Comparison of ENCODE assay signal across 8 cellular contexts in genomic region chr3:198167339-198168039, GRCh38.
DNase-seq lines count a peak whose midpoint lies in the region; ATAC-seq and TF ChIP-seq lines count a peak whose summit lies in the region.
"Not testable (repeated sequence)": the region's sequence is repeated elsewhere in the genome, so short reads cannot be mapped to it uniquely, and the experiment has no call there.

No MANE protein-coding gene starts in this region.

- H3K27ac ChIP-seq in mesendoderm (ENCODE audit: low read depth, low read length); thoracic aorta: not testable (repeated sequence)

- not testable (repeated sequence) for H3K4me1 ChIP-seq in mesendoderm (ENCODE audit: control insufficient read depth, low read depth, low read length); thoracic aorta (ENCODE audit: control insufficient read depth in 1 of 2, low read depth in 2 of 2)

- not testable (repeated sequence) for H3K36me3 ChIP-seq in mesendoderm (ENCODE audit: control insufficient read depth, insufficient read depth, low read length); thoracic aorta

- not testable (repeated sequence) for H3K56ac ChIP-seq in mesendoderm (ENCODE audit: low read length)

- not testable (repeated sequence) for H2BK15ac ChIP-seq in mesendoderm (replicated peaks; ENCODE audit: low read depth)

- not testable (repeated sequence) for H3K9me3 ChIP-seq in thoracic aorta

- TF ChIP-seq POLR2A in NB4 (IDR thresholded peaks at IDR 0.05; ENCODE audit: extremely low read depth, insufficient read length), result not testable (repeated sequence)

- not testable (repeated sequence) for ATAC-seq in thoracic aorta (ENCODE audit: insufficient number of reproducible peaks, low FRiP score, low read depth)

- not testable (repeated sequence) for H3K18ac ChIP-seq in mesendoderm (ENCODE audit: low read length)

- H3K4ac ChIP-seq in mesendoderm (ENCODE audit: low read depth, low read length), result not testable (repeated sequence)

- not testable (repeated sequence) for H4K8ac ChIP-seq in mesendoderm (ENCODE audit: low read depth, low read length)

- no CpG with 5 or more reads among the region's 17 CpGs for WGBS in mesendoderm (ENCODE audit: extremely low coverage, insufficient coverage, low lambda C conversion rate)

- H3K79me1 ChIP-seq in mesendoderm (ENCODE audit: low read length), result not testable (repeated sequence)

- H2BK120ac ChIP-seq in mesendoderm (ENCODE audit: low read depth, low read length), result not testable (repeated sequence)

- peaks cover 11% of the 10 kb centered on the region for H3K79me2 ChIP-seq in mesendoderm (ENCODE audit: control insufficient read depth, insufficient read depth, low read length)

- TF ChIP-seq CTCF in NB4 (IDR thresholded peaks at IDR 0.05; ENCODE audit: low read depth, low read length) (peak; percentile 8), foreskin fibroblast (IDR thresholded peaks at IDR 0.05; ENCODE audit: low read depth, low read length) (peak; percentile 43), thoracic aorta (IDR thresholded peaks at IDR 0.05) (peak; percentile 66)

- H2BK5ac ChIP-seq in mesendoderm (ENCODE audit: low read length), result not testable (repeated sequence)

- not testable (repeated sequence) for H3K4me3 ChIP-seq in NB4 (ENCODE audit: low read depth, low read length); foreskin fibroblast (ENCODE audit: low read depth in 1 of 2, low read length in 2 of 2); mesendoderm (ENCODE audit: low read length); thoracic aorta

- not testable (repeated sequence) for H3K27me3 ChIP-seq in mesendoderm (ENCODE audit: insufficient read depth, low read length, poor library complexity); thoracic aorta (replicated peaks; ENCODE audit: insufficient read depth)

- H3K9ac ChIP-seq in mesendoderm (ENCODE audit: low read length), result not testable (repeated sequence)

- DNase-seq in ELR (ENCODE audit: low read depth), result peak; percentile 25
- DNase-seq in NB4 (ENCODE audit: low read depth), result peak; percentile 76
- DNase-seq in activated CD4-positive, alpha-beta T cell treated with anti-CD3 and anti-CD28 coated beads, Interleukin-2, amount 50 U/mL, for 24 hours (ENCODE audit: low read depth in 1 of 2, low spot score in 1 of 2), result peak; percentile 41 to 43
- DNase-seq in amniotic epithelial cell (ENCODE audit: low read depth), result peak; percentile 21
- DNase-seq in foreskin fibroblast, result peak; percentile 4 to 68
- peak; percentile 65 for DNase-seq in mesendoderm
- DNase-seq in stimulated activated CD4-positive, alpha-beta T cell treated with anti-CD3 and anti-CD28 coated beads, Interleukin-12 subunit alpha, Interleukin-12 subunit beta, amount 100 ng/mL, for 24 hours (ENCODE audit: low read depth in 2 of 2), result peak; percentile 35 to 60
- not testable (repeated sequence) for DNase-seq in thoracic aorta (ENCODE audit: low spot score)

- not testable (repeated sequence) for H3K4me2 ChIP-seq in mesendoderm (ENCODE audit: low read length)

- H3K23ac ChIP-seq in mesendoderm (ENCODE audit: low read length), result not testable (repeated sequence)

- H2AK5ac ChIP-seq in mesendoderm (ENCODE audit: low read length), result not testable (repeated sequence)

- H4K5ac ChIP-seq in mesendoderm (ENCODE audit: low read length), result not testable (repeated sequence)

Comparison
In these comparisons a context has a peak if more than half of its experiments do, and no peak if none do; other contexts are left out.
1. CTCF ChIP-seq: peak in every context shown above with its lines; median percentile 66 in thoracic aorta; 43 in foreskin fibroblast; 8 in NB4.